8 cellular contexts compared by ENCODE assay signal in the genomic region with DNA sequence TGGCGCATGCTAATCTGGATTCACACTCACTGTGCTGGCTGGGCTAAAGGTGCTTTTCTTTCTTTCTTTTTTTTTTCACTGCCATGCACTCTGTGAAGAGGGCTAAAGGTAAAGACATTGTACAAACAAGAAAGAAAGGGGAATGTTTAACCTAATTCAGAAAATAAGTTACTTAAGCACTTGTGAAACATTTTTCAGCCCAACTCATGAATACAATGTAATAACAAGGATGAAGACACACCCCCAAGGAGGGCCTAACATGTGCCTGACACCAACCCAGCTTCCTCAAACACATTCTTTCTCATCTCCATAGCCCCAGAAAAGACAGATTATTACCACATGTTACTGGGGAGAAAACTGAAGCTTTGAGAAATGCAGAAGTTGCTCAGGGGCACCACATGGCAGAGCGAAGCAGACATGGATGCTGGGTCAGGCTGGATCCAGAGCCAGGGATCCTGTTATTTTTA. TPM values are rescaled to one million over a fixed set of nuclear protein-coding genes. Genes with fewer than 3 reads are reported as not detected.
DNase-seq lines count a peak whose midpoint lies in the region; ATAC-seq lines count a peak whose summit lies in the region.

No MANE protein-coding gene starts in this region.

- no peak for ATAC-seq in GM19395 (IDR thresholded peaks at IDR 0.05; ENCODE audit: unreplicated experiment)

- peak; percentile 77 for DNase-seq in GM04504 (ENCODE audit: low read depth)
- peak; percentile 93 for DNase-seq in SIG-M5 (lab: John Stamatoyannopoulos, UW)
- DNase-seq in fibroblast of the conjunctiva (ENCODE audit: low read depth) = peak; percentile 69
- no peak for DNase-seq in MG63
- DNase-seq in iPS-NIHi7 (ENCODE audit: extremely low spot score) = no peak
- DNase-seq in middle frontal gyrus (ENCODE audit: extremely low spot score, low spot score) = no peak

- peak overlapping the region; percentile 81 for H3K27ac ChIP-seq in skeletal muscle tissue (ENCODE audit: low read depth, low read length)

- H3K27me3 ChIP-seq in skeletal muscle tissue (ENCODE audit: control insufficient read depth in 3 of 3, insufficient read depth in 3 of 3, low read length in 3 of 3) (no peaks in the 10 kb centered on the region), MG63 (no peaks in the 10 kb centered on the region)

- H3K9me3 ChIP-seq in skeletal muscle tissue (ENCODE audit: control insufficient read depth in 3 of 3, low read length in 3 of 3) (no peaks in the 10 kb centered on the region), MG63 (no peaks in the 10 kb centered on the region)

- peak overlapping the region in 1 of 3 donors; percentile 61 for H3K9ac ChIP-seq in skeletal muscle tissue (ENCODE audit: low read depth in 1 of 3, low read length in 3 of 3)

- H3K36me3 ChIP-seq in skeletal muscle tissue (ENCODE audit: control insufficient read depth in 3 of 3, insufficient read depth in 3 of 3, low read length in 3 of 3) = peaks cover 0 to 7% (median 4%) of the 10 kb centered on the region in 3 donors
- no peaks in the 10 kb centered on the region for H3K36me3 ChIP-seq in MG63

- H3K4me3 ChIP-seq in skeletal muscle tissue (ENCODE audit: low read length in 3 of 3) (peak overlapping the region in 1 of 3 donors; percentile 23), MG63 (no peak overlapping the region)

- H3K4me1 ChIP-seq in skeletal muscle tissue (ENCODE audit: control insufficient read depth in 3 of 3, insufficient read depth in 3 of 3, low read length in 3 of 3) = peaks cover 45 to 65% (median 52%) of the 10 kb centered on the region in 3 donors

RNA-seq across cellular contexts. Expression of gene STIMATE, which starts 5.7 kb away (rescaled TPM):
- total RNA-seq in skeletal muscle tissue = 8.9 TPM
- 2.1 and 4.2 TPM in 2 replicates for total RNA-seq in MG63 (2014; rRNA removed; shearing (Covaris generic); ENCODE audit: low replicate concordance)

RNA-seq across cellular contexts. Expression of gene MUSTN1, which starts 56.8 kb away (rescaled TPM):
- 35.5 TPM for total RNA-seq in skeletal muscle tissue
- total RNA-seq in MG63 (2014; rRNA removed; shearing (Covaris generic); ENCODE audit: low replicate concordance) = not detected in 2 replicates

Comparison
In these comparisons a context has a peak if more than half of its experiments do, and no peak if none do; other contexts are left out.
1. DNase-seq: peak in GM04504 (single experiment), SIG-M5 (single experiment) and fibroblast of the conjunctiva (single experiment); none in MG63 (single experiment), iPS-NIHi7 (single experiment) and middle frontal gyrus (single experiment).
2. RNA of gene MUSTN1, which starts 56.8 kb away (total RNA-seq): 35.5 TPM in skeletal muscle tissue (single experiment); not detected in MG63; every median in the first group is over 10 times any median in the second.